Comparison of ENCODE assay signal across 20 cellular contexts in genomic region chr10:23917251-23917908, GRCh38.
DNase-seq lines count a peak whose midpoint lies in the region; ATAC-seq and TF ChIP-seq lines count a peak whose summit lies in the region.
"Had no signal": no experiment of that assay in that cellular context is flagged by ENCODE, and none has a peak within 500 bp of the region (broad histone marks: within the 10 kb centered on the region; RNA-seq: fewer than 3 reads in every experiment).

No MANE protein-coding gene starts in this region.

- H3K36me3 ChIP-seq in esophagus muscularis mucosa (no peaks in the 10 kb centered on the region), psoas muscle (ENCODE audit: insufficient read depth in 1 of 2, low read depth in 1 of 2) (no peaks in the 10 kb centered on the region)
- H3K36me3 ChIP-seq: sigmoid colon, upper lobe of right lung had no signal

- TF ChIP-seq EP300 in esophagus muscularis mucosa (IDR thresholded peaks at IDR 0.05) = no peak

- peak; percentile 21 for DNase-seq in NCI-H2029 (lab: John Stamatoyannopoulos, UW)
- no peak for DNase-seq in NCI-H2029 treated with DMSO at 0.1 percent for 48 hours (lab: John Stamatoyannopoulos, UW)
- peak; percentile 42 to 83 for DNase-seq in NCI-H524 (lab: John Stamatoyannopoulos, UW)
- peak; percentile 72 for DNase-seq in esophagus muscularis mucosa (ENCODE audit: extremely low spot score)
- no peak for DNase-seq in psoas muscle
- no peak for DNase-seq in MCF 10A (ENCODE audit: unreplicated experiment)
- no peak for DNase-seq in superior temporal gyrus (ENCODE audit: extremely low spot score)
- no peak for DNase-seq in NCI-H1930 (lab: John Stamatoyannopoulos, UW)
- DNase-seq: activated CD8-positive, alpha-beta T cell treated with anti-CD3 and anti-CD28 coated beads for 36 hours; activated gamma-delta T cell treated with Interleukin-2 at 50 U/mL for 16 hours; head of caudate nucleus; left colon; NCI-H187; NCI-H446; posterior cingulate gyrus; sigmoid colon; upper lobe of right lung had no signal

- TF ChIP-seq POLR2A in esophagus muscularis mucosa (IDR thresholded peaks at IDR 0.05; ENCODE audit: low read depth) = no peak

- H3K27ac Mint-ChIP-seq in MCF 10A (ENCODE audit: low read depth, unreplicated experiment) = no peak overlapping the region
- H3K27ac Mint-ChIP-seq: activated CD8-positive, alpha-beta T cell treated with anti-CD3 and anti-CD28 coated beads for 36 hours; dendritic cell treated with granulocyte-macrophage colony-stimulating factor and Interleukin-4, amounts not matched to agents 40 ng/mL and 50 ng/mL, for 4 days; natural killer cell treated with Interleukin-12 subunit alpha and Interleukin-12 subunit beta and Interleukin-15 and Interleukin-18, amount 100 ng/mL, for 72 hours had no signal

- WGBS in esophagus muscularis mucosa = 24% methylated on average over 4 of the region's 4 CpGs
- 9 to 17% (median 17%) methylated on average over 4 of the region's 4 CpGs for WGBS in psoas muscle, 3 donors

- H3K36me3 Mint-ChIP-seq in MCF 10A (ENCODE audit: insufficient read depth, unreplicated experiment) = no peaks in the 10 kb centered on the region
- H3K36me3 Mint-ChIP-seq: natural killer cell treated with Interleukin-12 subunit alpha and Interleukin-12 subunit beta and Interleukin-15 and Interleukin-18, amount 100 ng/mL, for 72 hours had no signal

- intact Hi-C loops in esophagus muscularis mucosa (cut with DNase I) (no loop called here), psoas muscle (cut with DNase I) (no loop called here), MCF 10A (cut with micrococcal nuclease) (no loop called here)

- TF ChIP-seq CTCF in esophagus muscularis mucosa (IDR thresholded peaks at IDR 0.05) (no peak), psoas muscle (IDR thresholded peaks at IDR 0.05) (no peak), MCF 10A (IDR thresholded peaks at IDR 0.05; ENCODE audit: unreplicated experiment) (no peak)

- H3K4me1 Mint-ChIP-seq in MCF 10A (ENCODE audit: insufficient read depth, unreplicated experiment) = no peaks in the 10 kb centered on the region

- no TSS peak for BruUV-seq in MCF 10A (replicated peaks; lab: Mats Ljungman, UMichigan)

- H3K4me1 ChIP-seq in esophagus muscularis mucosa (no peaks in the 10 kb centered on the region), psoas muscle (no peaks in the 10 kb centered on the region)
- H3K4me1 ChIP-seq: sigmoid colon had no signal

- peak in 3 of 4 donors; percentile 42 to 83 (median 55) for ATAC-seq in psoas muscle
- ATAC-seq: activated CD8-positive, alpha-beta T cell treated with anti-CD3 and anti-CD28 coated beads for 36 hours; HepG2; left colon; natural killer cell treated with Interleukin-12 subunit alpha and Interleukin-12 subunit beta and Interleukin-15 and Interleukin-18, amount 100 ng/mL, for 72 hours had no signal

- POLR2A ChIA-PET in MCF 10A (lab: Yijun Ruan, JAX) = no interaction called here

- H3K27me3 Mint-ChIP-seq in MCF 10A (ENCODE audit: insufficient read depth, unreplicated experiment) = peaks cover 39% of the 10 kb centered on the region
- H3K27me3 Mint-ChIP-seq: activated CD8-positive, alpha-beta T cell treated with anti-CD3 and anti-CD28 coated beads for 36 hours; dendritic cell treated with granulocyte-macrophage colony-stimulating factor and Interleukin-4, amounts not matched to agents 40 ng/mL and 50 ng/mL, for 4 days; natural killer cell treated with Interleukin-12 subunit alpha and Interleukin-12 subunit beta and Interleukin-15 and Interleukin-18, amount 100 ng/mL, for 72 hours had no signal

- CTCF ChIA-PET in MCF 10A (lab: Yijun Ruan, JAX) = no interaction called here

- H3K4me3 ChIP-seq in esophagus muscularis mucosa = no peak overlapping the region
- no peak overlapping the region for H3K4me3 ChIP-seq in psoas muscle
- H3K4me3 ChIP-seq: sigmoid colon, upper lobe of right lung had no signal

- H3K27ac ChIP-seq in esophagus muscularis mucosa (replicated peaks in 1 of 4) = no peak overlapping the region
- no peak overlapping the region for H3K27ac ChIP-seq in psoas muscle
- H3K27ac ChIP-seq: sigmoid colon, upper lobe of right lung had no signal

- H3K9me3 ChIP-seq in esophagus muscularis mucosa = no peaks in the 10 kb centered on the region
- no peaks in the 10 kb centered on the region for H3K9me3 ChIP-seq in psoas muscle
- H3K9me3 ChIP-seq: sigmoid colon, upper lobe of right lung had no signal

- H3K9me3 Mint-ChIP-seq in MCF 10A (ENCODE audit: unreplicated experiment) = no peaks in the 10 kb centered on the region
- H3K9me3 Mint-ChIP-seq: activated CD8-positive, alpha-beta T cell treated with anti-CD3 and anti-CD28 coated beads for 36 hours had no signal

- H3K27me3 ChIP-seq in esophagus muscularis mucosa (no peaks in the 10 kb centered on the region), psoas muscle (ENCODE audit: insufficient read depth in 3 of 3, low read length in 2 of 3) (no peaks in the 10 kb centered on the region)
- H3K27me3 ChIP-seq: sigmoid colon, upper lobe of right lung had no signal

- H3K4me3 Mint-ChIP-seq in MCF 10A (ENCODE audit: unreplicated experiment) = no peak overlapping the region
- H3K4me3 Mint-ChIP-seq: activated CD8-positive, alpha-beta T cell treated with anti-CD3 and anti-CD28 coated beads for 36 hours; dendritic cell treated with granulocyte-macrophage colony-stimulating factor and Interleukin-4, amounts not matched to agents 40 ng/mL and 50 ng/mL, for 4 days; natural killer cell treated with Interleukin-12 subunit alpha and Interleukin-12 subunit beta and Interleukin-15 and Interleukin-18, amount 100 ng/mL, for 72 hours had no signal

Comparison
In these comparisons a context has a peak if more than half of its experiments do, and no peak if none do; other contexts are left out.
1. DNase-seq: peak in NCI-H2029 (single experiment), NCI-H524 (2 of 2) and esophagus muscularis mucosa (single experiment); none in NCI-H2029 treated with DMSO at 0.1 percent for 48 hours (single experiment), psoas muscle (0 of 2), MCF 10A (single experiment), superior temporal gyrus (single experiment) and NCI-H1930 (0 of 2).